ENCODE assay signal across 8 cellular contexts in genomic region chr19:6460099-6460884, GRCh38.
DNase-seq lines count a peak whose midpoint lies in the region; ATAC-seq and TF ChIP-seq lines count a peak whose summit lies in the region.

No MANE protein-coding gene starts in this region.

- H3K27ac ChIP-seq in OCI-LY3 (ENCODE audit: low read length) (peak overlapping the region; percentile 87), mucosa of rectum (ENCODE audit: low read depth in 2 of 2, low read length in 2 of 2) (peak overlapping the region; percentile 92)

- H3K4me3 ChIP-seq in OCI-LY3 (ENCODE audit: low read length), result peak overlapping the region; percentile 85
- peak overlapping the region; percentile 75 to 94 for H3K4me3 ChIP-seq in mucosa of rectum (ENCODE audit: low read length in 2 of 2)

- H2AFZ ChIP-seq in OCI-LY3 (ENCODE audit: low read depth, low read length), result peak overlapping the region; percentile 4; the same call in 1 of the 2 replicates

- H3K4me1 ChIP-seq in OCI-LY3 (ENCODE audit: low read length), result peaks cover 38% of the 10 kb centered on the region
- H3K4me1 ChIP-seq in mucosa of rectum (ENCODE audit: control insufficient read depth in 2 of 2, insufficient read depth in 2 of 2, low read length in 2 of 2), result peaks cover 18 to 31% of the 10 kb centered on the region in 2 donors

- H3K9me3 ChIP-seq in OCI-LY3 (ENCODE audit: insufficient read depth, low read length) (0 out of 2 replicates have a peak, but pooled peaks cover under 1% of the 10 kb centered on the region), mucosa of rectum (ENCODE audit: control insufficient read depth in 2 of 2, low read length in 2 of 2) (no peaks in the 10 kb centered on the region)

- peaks cover 40% of the 10 kb centered on the region for H3K79me2 ChIP-seq in OCI-LY3 (ENCODE audit: low read length)

- H3K36me3 ChIP-seq in OCI-LY3 (replicated peaks; ENCODE audit: low read depth, low read length) (peaks cover 26% of the 10 kb centered on the region), mucosa of rectum (ENCODE audit: control insufficient read depth in 2 of 2, insufficient read depth in 2 of 2, low read length in 2 of 2) (peaks cover 3 to 13% of the 10 kb centered on the region in 2 donors)

- peak; percentile 96 for DNase-seq in DMS 273 treated with DMSO at 0.1 percent for 48 hours (lab: John Stamatoyannopoulos, UW)
- peak; percentile 94 for DNase-seq in HuH-7.5 (ENCODE audit: low spot score)
- DNase-seq in activated T-cell treated with anti-CD3 and anti-CD28 coated beads for 4 hours, result peak; percentile 92
- DNase-seq in erythroblast (lab: John Stamatoyannopoulos, UW), result peak; percentile 94 to 95
- DNase-seq in stimulated activated CD8-positive, alpha-beta memory T cell treated with anti-CD3 and anti-CD28 coated beads, Interleukin-4, amount 100 ng/mL, for 48 hours, result peak; percentile 98

- peak; percentile 37 for TF ChIP-seq CTCF in OCI-LY3 (IDR thresholded peaks at IDR 0.05; ENCODE audit: low read depth, low read length)

- H3K9ac ChIP-seq in OCI-LY3 (ENCODE audit: low read length) (peak overlapping the region; percentile 85), mucosa of rectum (ENCODE audit: low read depth in 1 of 2, low read length in 2 of 2) (peak overlapping the region; percentile 75 to 81)

- H3K27me3 ChIP-seq in OCI-LY3 (ENCODE audit: low read depth, low read length) (no peaks in the 10 kb centered on the region), mucosa of rectum (ENCODE audit: control insufficient read depth in 2 of 2, insufficient read depth in 2 of 2, low read length in 2 of 2) (no peaks in the 10 kb centered on the region)

- peak overlapping the region; percentile 94 for H3K4me2 ChIP-seq in OCI-LY3 (ENCODE audit: low read length)

- ATAC-seq in GM21515 (IDR thresholded peaks at IDR 0.05; ENCODE audit: unreplicated experiment), result peak; percentile 62

- H4K20me1 ChIP-seq in OCI-LY3 (ENCODE audit: insufficient read depth, low read length), result no peaks in the 10 kb centered on the region

- no peak for TF ChIP-seq POLR2A in erythroblast (IDR thresholded peaks at IDR 0.05; ENCODE audit: low read length)

Comparison
In these comparisons a context has a peak if more than half of its experiments do, and no peak if none do; other contexts are left out.
1. Peak in every context shown above with its lines: DNase-seq, ATAC-seq, H3K4me3 ChIP-seq and H3K27ac ChIP-seq.